29 cellular contexts compared by ENCODE assay signal in the genomic region with DNA sequence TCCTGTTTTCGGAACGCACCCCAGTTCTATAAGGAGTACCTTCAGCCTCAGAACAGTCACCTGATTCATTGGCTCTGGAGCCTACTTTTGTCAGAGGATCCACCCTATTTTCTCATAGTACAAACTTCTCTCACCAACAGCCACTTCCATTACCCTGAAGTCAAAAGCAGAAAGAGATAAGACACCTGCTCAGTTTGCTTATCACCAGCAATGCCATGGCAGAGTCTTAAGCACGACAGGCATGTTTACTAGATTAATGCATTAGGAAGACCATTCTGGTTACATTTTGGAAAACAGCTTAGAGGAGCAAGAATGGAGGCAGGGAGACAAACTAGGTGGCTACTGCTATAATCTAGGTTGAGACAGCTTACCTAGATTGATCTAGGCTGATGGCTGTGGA.
"Had no signal": no experiment of that assay in that cellular context is flagged by ENCODE, and none has a peak within 500 bp of the region (broad histone marks: within the 10 kb centered on the region; RNA-seq: fewer than 3 reads in every experiment).

No MANE protein-coding gene starts in this region.

- H3K27ac Mint-ChIP-seq: immature natural killer cell; mesothelial cell of epicardium; natural killer cell; nephron progenitor cell; neural progenitor cell; stimulated activated memory B cell treated with anti-CD40 and anti-IgM and Interleukin-4, amounts not matched to agents 10 μg/mL and 1 μg/mL and 100 μg/mL, for 72 hours had no signal

- H3K4me3 ChIP-seq: left lung, lung, neural progenitor cell, right atrium auricular region, right lobe of liver, smooth muscle cell, stomach, testis, thyroid gland, transverse colon, upper lobe of left lung had no signal

- H3K36me3 ChIP-seq: left lung, neural progenitor cell, right atrium auricular region, right lobe of liver, thyroid gland, transverse colon, upper lobe of left lung had no signal

- H3K27ac ChIP-seq: left lung, neural progenitor cell, neutrophil, parathyroid adenoma, right atrium auricular region, right lobe of liver, stomach, testis, thyroid gland, transverse colon, upper lobe of left lung had no signal

- H3K27me3 Mint-ChIP-seq: naive B cell; stimulated activated memory B cell treated with anti-CD40 and anti-IgM and Interleukin-4, amounts not matched to agents 10 μg/mL and 1 μg/mL and 100 μg/mL, for 72 hours had no signal

- H3K4me3 Mint-ChIP-seq: immature natural killer cell; mesothelial cell of epicardium; naive B cell; natural killer cell; nephron progenitor cell; neural progenitor cell; stimulated activated memory B cell treated with anti-CD40 and anti-IgM and Interleukin-4, amounts not matched to agents 10 μg/mL and 1 μg/mL and 100 μg/mL, for 72 hours had no signal

- DNase-seq: hypothalamus; immature natural killer cell; kidney; left colon; left lung; mesendoderm; naive B cell; natural killer cell; nephron progenitor cell; occipital lobe; right lobe of liver; stimulated activated CD4-positive, alpha-beta T cell treated with anti-CD3 and anti-CD28 coated beads, Interleukin-1b, Interleukin-23, amount 100 ng/mL, for 48 hours; stimulated activated CD4-positive, alpha-beta T cell treated with anti-CD3 and anti-CD28 coated beads, Interleukin-2, amount 100 ng/mL, for 48 hours; stimulated activated CD4-positive, alpha-beta T cell treated with anti-CD3 and anti-CD28 coated beads, Interleukin-4, amount 100 ng/mL, for 4 hours; stimulated activated CD8-positive, alpha-beta memory T cell treated with anti-CD3 and anti-CD28 coated beads, Interleukin-4, amount 100 ng/mL, for 48 hours; stimulated activated naive CD4-positive, alpha-beta T cell treated with Interleukin-2 at 50 U/mL for 16 hours; stomach; testis; thyroid gland; transverse colon; upper lobe of left lung had no signal

- H3K36me3 Mint-ChIP-seq: natural killer cell had no signal

- H3K4me1 ChIP-seq: left lung, neural progenitor cell, parathyroid adenoma, right atrium auricular region, right lobe of liver, stomach, testis, thyroid gland, transverse colon, upper lobe of left lung had no signal

- H3K4me1 Mint-ChIP-seq: immature natural killer cell; mesothelial cell of epicardium; naive B cell; natural killer cell; nephron progenitor cell; neural progenitor cell; stimulated activated memory B cell treated with anti-CD40 and anti-IgM and Interleukin-4, amounts not matched to agents 10 μg/mL and 1 μg/mL and 100 μg/mL, for 72 hours had no signal

- H3K27me3 ChIP-seq: left lung, neural progenitor cell, neutrophil, right atrium auricular region, right lobe of liver, stomach, testis, thyroid gland, transverse colon, upper lobe of left lung had no signal

- H3K9me3 Mint-ChIP-seq: immature natural killer cell, natural killer cell had no signal

- H3K9me3 ChIP-seq: left lung, neutrophil, right atrium auricular region, right lobe of liver, stomach, testis, thyroid gland, transverse colon, upper lobe of left lung had no signal

- ATAC-seq: left colon; left lung; natural killer cell; right lobe of liver; stimulated activated memory B cell treated with anti-CD40 and anti-IgM and Interleukin-4, amounts not matched to agents 10 μg/mL and 1 μg/mL and 100 μg/mL, for 72 hours had no signal
